10 cellular contexts compared by ENCODE assay signal in genomic region chr10:86775056-86775858, GRCh38. TPM values are rescaled to one million over a fixed set of nuclear protein-coding genes. Genes with fewer than 3 reads are reported as not detected.
DNase-seq lines count a peak whose midpoint lies in the region; ATAC-seq and TF ChIP-seq lines count a peak whose summit lies in the region.
"Had no signal": no experiment of that assay in that cellular context is flagged by ENCODE, and none has a peak within 500 bp of the region (broad histone marks: within the 10 kb centered on the region; RNA-seq: fewer than 3 reads in every experiment).

No MANE protein-coding gene starts in this region.

- peak overlapping the region; percentile 20; the same call in 1 of the 2 replicates for H3K9ac ChIP-seq in IMR-90 (ENCODE audit: low read depth, low read length)

- no peak overlapping the region for H2AFZ ChIP-seq in IMR-90 (replicated peaks; ENCODE audit: low read length, poor library complexity)

- peak overlapping the region; percentile 39 for H2BK5ac ChIP-seq in IMR-90 (ENCODE audit: low read depth, low read length, poor library complexity, severe bottlenecking)

- peak overlapping the region; percentile 17; the same call in 1 of the 3 replicates for H2BK15ac ChIP-seq in IMR-90 (ENCODE audit: low read depth, low read length)

- H3K9me3 ChIP-seq in IMR-90 (ENCODE audit: control insufficient read depth, insufficient read depth, low read length), result no peaks in the 10 kb centered on the region
- no peaks in the 10 kb centered on the region for H3K9me3 ChIP-seq in spleen

- TF ChIP-seq CTCF in IMR-90 (conservative IDR thresholded peaks at IDR 0.05; ENCODE audit: low read depth, low read length) (no peak), fibroblast of pulmonary artery (IDR thresholded peaks at IDR 0.05; ENCODE audit: low read length, missing control alignments) (no peak), spleen (IDR thresholded peaks at IDR 0.05 in 8 of 11, conservative IDR thresholded peaks at IDR 0.05 in 3 of 11) (no peak)

- WGBS in IMR-90 (ENCODE audit: extremely low coverage in 2 of 2, insufficient read length in 1 of 2), 2 experiments, result 60% methylated on average over 1 of the region's 6 CpGs; no CpG with 5 or more reads in 1 of the 2 experiments
- 53 to 60% (median 55%) methylated on average over 6 of the region's 6 CpGs for WGBS in spleen, 5 donors

- no peak overlapping the region for H2BK20ac ChIP-seq in IMR-90 (ENCODE audit: low read depth, low read length)

- in situ Hi-C loops in IMR-90 (cut with MboI; ENCODE audit: low sequenced_read_pairs), result no loop called here

- peak overlapping the region; percentile 54; the same call in 1 of the 2 replicates for H3K18ac ChIP-seq in IMR-90 (ENCODE audit: low read depth, low read length)

- POLR2A ChIA-PET in IMR-90 (lab: Charles Lee; ENCODE audit: unreplicated experiment), result interaction anchor here (0.6 kb wide), 1 partner anchor 18 kb away, joined by 6 read pairs; no protein-coding TSS in a partner anchor

- peaks cover 55% of the 10 kb centered on the region for H4K20me1 ChIP-seq in IMR-90 (ENCODE audit: insufficient read depth, low read length)

- intact Hi-C loops in IMR-90 (cut with micrococcal nuclease), result loop anchor here (5.0 kb wide), 1 partner anchor 57 kb away; no protein-coding TSS in a partner anchor
- intact Hi-C loops in spleen (cut with DNase I; ENCODE audit: low total_unique reads), result no loop called here

- H3K23ac ChIP-seq in IMR-90 (ENCODE audit: low read depth, low read length), result peak overlapping the region; percentile 46

- no peak overlapping the region for H3K4me3 ChIP-seq in IMR-90 (ENCODE audit: insufficient read depth, low read depth, low read length)
- H3K4me3 ChIP-seq in fibroblast of pulmonary artery (replicated peaks; ENCODE audit: low read depth, low read length), result no peak overlapping the region
- no peak overlapping the region for H3K4me3 ChIP-seq in spleen

- H3K14ac ChIP-seq in IMR-90 (replicated peaks; ENCODE audit: low read depth, low read length), result peak overlapping the region; percentile 33

- peak overlapping the region; percentile 83 for H3K4me2 ChIP-seq in IMR-90 (ENCODE audit: low read depth, low read length)

- H2BK120ac ChIP-seq in IMR-90 (ENCODE audit: low read depth, low read length), result no peak overlapping the region

- H4K5ac ChIP-seq in IMR-90 (ENCODE audit: low read depth, low read length), result no peak overlapping the region

- H2AK9ac ChIP-seq in IMR-90 (replicated peaks; ENCODE audit: low read depth, low read length, poor library complexity), result no peak overlapping the region

- BruUV-seq in IMR-90 (replicated peaks; lab: Mats Ljungman, UMichigan), result no TSS peak

- H3K56ac ChIP-seq in IMR-90 (ENCODE audit: extremely low read depth, insufficient read depth, low read length), result 0 out of 2 replicates have a peak overlapping the region, but pooled peaks have one; percentile 11

- H3K36me3 ChIP-seq in IMR-90 (ENCODE audit: control insufficient read depth, insufficient read depth, low read length), result no peaks in the 10 kb centered on the region
- H3K36me3 ChIP-seq in spleen, result no peaks in the 10 kb centered on the region

- H3K4me1 ChIP-seq in IMR-90 (ENCODE audit: control insufficient read depth, insufficient read depth, low read length) (peaks cover 14% of the 10 kb centered on the region), spleen (peaks cover 0 to 6% (median 0%) of the 10 kb centered on the region in 6 donors)

- dilution Hi-C loops in IMR-90 (cut with HindIII; ENCODE audit: low sequenced_read_pairs, unreplicated experiment), result no loop called here

- H3K79me1 ChIP-seq in IMR-90 (ENCODE audit: low read depth in 1 of 2, low read length in 2 of 2), result peaks cover 11 to 73% of the 10 kb centered on the region in 2 experiments

- peaks cover 18% of the 10 kb centered on the region for H3K9me1 ChIP-seq in IMR-90 (ENCODE audit: insufficient read depth, low read length)

- CTCF ChIA-PET in IMR-90 (lab: Yijun Ruan, JAX), result interaction anchor here (0.6 kb wide), 1 partner anchor 26 kb away, joined by 3 read pairs; no protein-coding TSS in a partner anchor

- H2AK5ac ChIP-seq in IMR-90 (ENCODE audit: low read depth, low read length), result peak overlapping the region; percentile 45; the same call in 1 of the 2 replicates

- H3K27me3 ChIP-seq in IMR-90 (ENCODE audit: control insufficient read depth, insufficient read depth, low read length), result no peaks in the 10 kb centered on the region
- peaks cover 0 to 22% (median 0%) of the 10 kb centered on the region in 7 donors for H3K27me3 ChIP-seq in spleen (replicated peaks in 1 of 7)

- H4K91ac ChIP-seq in IMR-90 (ENCODE audit: insufficient read depth, low read depth, low read length), result no peak overlapping the region

- no peak for TF ChIP-seq RAD21 in IMR-90 (IDR thresholded peaks at IDR 0.05; ENCODE audit: low read length)

- TF ChIP-seq POLR2A in IMR-90 (IDR thresholded peaks at IDR 0.05; ENCODE audit: low read depth, low read length), result no peak
- TF ChIP-seq POLR2A in spleen (IDR thresholded peaks at IDR 0.05), result no peak

- ATAC-seq in GM21619 (IDR thresholded peaks at IDR 0.05; ENCODE audit: unreplicated experiment), result peak; percentile 88
- ATAC-seq in IMR-90 (ENCODE audit: low read depth), result peak; percentile 53

- H3K27ac ChIP-seq in IMR-90 (ENCODE audit: insufficient read depth, low read length), result peak overlapping the region; percentile 36; the same call in 1 of the 2 replicates
- H3K27ac ChIP-seq in spleen, result no peak overlapping the region

- DNase-seq in AG20443 (ENCODE audit: low spot score), result peak; percentile 15
- peak; percentile 33 for DNase-seq in IMR-90
- peak; percentile 52 for DNase-seq in fibroblast of pulmonary artery (ENCODE audit: low read depth)
- DNase-seq in spleen, result no peak
- no peak for DNase-seq in NCI-H524 treated with DMSO at 0.1 percent for 48 hours (lab: John Stamatoyannopoulos, UW)
- DNase-seq in NCI-H187 (lab: John Stamatoyannopoulos, UW), result no peak
- DNase-seq in T-helper 9 cell, result no peak
- DNase-seq: naive B cell, NCI-H1417 treated with DMSO at 0.1 percent for 48 hours had no signal

- peak overlapping the region; percentile 17; the same call in 1 of the 2 replicates for H3K4ac ChIP-seq in IMR-90 (ENCODE audit: low read depth, low read length)

- H4K8ac ChIP-seq in IMR-90 (ENCODE audit: low read depth in 2 of 2, low read length in 2 of 2), result peak overlapping the region in 1 of 2 experiments; percentile 6; a peak in 1 of 4 replicates

TF ChIP-seq in IMR-90, 13 proteins besides CTCF, POLR2A, EP300 and RAD21:
- TF ChIP-seq RFX5 (IDR thresholded peaks at IDR 0.05; ENCODE audit: low read depth, low read length) (no peak), CEBPB (IDR thresholded peaks at IDR 0.05; ENCODE audit: low read depth, low read length) (no peak), BHLHE40 (IDR thresholded peaks at IDR 0.05; ENCODE audit: low read depth, low read length) (no peak), NFE2L2 (IDR thresholded peaks at IDR 0.05; ENCODE audit: low read depth, low read length) (no peak), SMC3 (IDR thresholded peaks at IDR 0.05; ENCODE audit: low read depth, low read length) (no peak), MAFK (IDR thresholded peaks at IDR 0.05; ENCODE audit: low read depth, low read length) (no peak), MXI1 (IDR thresholded peaks at IDR 0.05; ENCODE audit: borderline replicate concordance, low read depth, low read length) (no peak), MAZ (IDR thresholded peaks at IDR 0.05; ENCODE audit: borderline replicate concordance, low read depth, low read length) (no peak), RCOR1 (IDR thresholded peaks at IDR 0.05; ENCODE audit: insufficient replicate concordance, low read length) (no peak), ELK1 (IDR thresholded peaks at IDR 0.05; ENCODE audit: borderline replicate concordance, low read depth, low read length) (no peak), FOS (IDR thresholded peaks at IDR 0.05; ENCODE audit: low read depth, low read length) (no peak), CHD1 (IDR thresholded peaks at IDR 0.05; ENCODE audit: low read depth, low read length) (no peak)
- TF ChIP-seq, protein P1, sequence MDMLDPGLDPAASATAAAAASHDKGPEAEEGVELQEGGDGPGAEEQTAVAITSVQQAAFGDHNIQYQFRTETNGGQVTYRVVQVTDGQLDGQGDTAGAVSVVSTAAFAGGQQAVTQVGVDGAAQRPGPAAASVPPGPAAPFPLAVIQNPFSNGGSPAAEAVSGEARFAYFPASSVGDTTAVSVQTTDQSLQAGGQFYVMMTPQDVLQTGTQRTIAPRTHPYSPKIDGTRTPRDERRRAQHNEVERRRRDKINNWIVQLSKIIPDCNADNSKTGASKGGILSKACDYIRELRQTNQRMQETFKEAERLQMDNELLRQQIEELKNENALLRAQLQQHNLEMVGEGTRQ (IDR thresholded peaks at IDR 0.05; ENCODE audit: low read depth, low read length), result no peak

RNA-seq across cellular contexts. Expression of gene BMPR1A, which starts 18.8 kb away (rescaled TPM):
- total RNA-seq in IMR-90 (2012; rRNA removed), result 93.7 and 94.7 TPM in 2 replicates
- 13.5 and 15.9 TPM in 2 replicates for polyA plus RNA-seq in IMR-90 (2012; rRNA removed)
- 3.4 and 4.9 TPM in 2 replicates for polyA plus RNA-seq in IMR-90 (2012; cell fraction: cytosol; rRNA removed)
- polyA plus RNA-seq in IMR-90 (2012; cell fraction: nucleus; rRNA removed; ENCODE audit: low replicate concordance), result 1.3 and 16.0 TPM in 2 replicates
- 10 to 100 TPM in 5 of 7 donors, 1 to 10 TPM in 2; 8.3 to 17.9 (median 12.4) TPM for total RNA-seq in spleen
- 1 to 10 TPM; 1.3 to 2.6 (median 1.8) TPM for polyA plus RNA-seq in spleen

Comparison
In these comparisons a context has a peak if more than half of its experiments do, and no peak if none do; other contexts are left out.
1. DNase-seq: peak in AG20443 (single experiment), IMR-90 (single experiment) and fibroblast of pulmonary artery (single experiment); none in spleen (single experiment), NCI-H524 treated with DMSO at 0.1 percent for 48 hours (single experiment), NCI-H187 (0 of 2) and T-helper 9 cell (single experiment).